In the genomic region with DNA sequence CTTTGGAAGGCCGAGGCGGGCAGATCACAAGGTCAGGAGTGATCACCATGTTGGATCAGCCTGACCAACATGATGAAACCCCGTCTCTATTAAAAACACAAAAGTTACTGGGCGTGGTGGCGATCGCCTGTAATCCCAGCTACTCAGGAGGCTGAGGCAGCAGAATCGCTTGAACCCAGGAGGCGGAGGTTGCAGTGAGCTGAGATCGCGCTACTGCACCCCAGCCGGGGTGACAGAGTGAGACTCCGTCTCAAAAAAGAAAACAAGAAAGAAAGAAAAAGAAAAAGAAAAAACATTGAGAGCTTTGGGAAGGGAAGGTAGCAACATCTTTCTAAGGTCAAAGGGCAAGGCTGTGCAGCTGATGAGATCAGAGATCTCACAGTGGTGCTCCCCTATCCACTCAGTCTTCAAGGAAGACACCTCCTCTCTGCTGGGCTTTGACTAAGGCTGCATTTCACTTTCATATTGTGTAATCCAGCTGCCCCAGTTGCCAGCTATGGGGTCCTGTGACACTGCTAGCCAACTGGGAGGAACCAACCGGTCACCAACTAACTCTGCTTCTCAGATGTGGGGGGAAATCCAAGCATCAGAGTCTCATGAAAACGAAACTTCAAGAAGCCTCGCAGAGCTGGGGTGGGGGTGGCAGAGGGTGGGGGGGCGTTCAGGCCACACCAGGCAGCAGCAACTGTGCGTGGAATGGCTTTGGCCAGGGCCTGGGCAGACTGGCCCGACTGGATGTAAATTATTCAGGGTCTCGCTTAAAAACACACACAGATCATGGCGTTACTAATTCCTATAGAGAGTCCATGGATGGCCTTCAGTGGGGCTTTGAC, we compare ENCODE assay signal across 8 cellular contexts. TPM values are rescaled to one million over a fixed set of nuclear protein-coding genes. Genes with fewer than 3 reads are reported as not detected.
DNase-seq lines count a peak whose midpoint lies in the region; ATAC-seq and TF ChIP-seq lines count a peak whose summit lies in the region.

No MANE protein-coding gene starts in this region.

- H3K27ac ChIP-seq in Peyer's patch = peak overlapping the region; percentile 92 to 99 (median 96)
- H3K27ac ChIP-seq in adrenal gland = peak overlapping the region in 4 of 5 donors; percentile 86 to 96 (median 90)
- peak overlapping the region; percentile 86 to 98 for H3K27ac ChIP-seq in liver (ENCODE audit: low read depth in 1 of 2, low read length in 2 of 2)

- TF ChIP-seq CTCF in Peyer's patch (IDR thresholded peaks at IDR 0.05) = no peak
- TF ChIP-seq CTCF in adrenal gland (IDR thresholded peaks at IDR 0.05) = no peak
- no peak for TF ChIP-seq CTCF in liver (IDR thresholded peaks at IDR 0.05; ENCODE audit: low read depth, low read length, missing input control)

- 75 to 80% (median 79%) methylated on average over 17 to 20 of the region's 20 CpGs for WGBS in adrenal gland, 4 donors
- WGBS in liver = 65% methylated on average over 20 of the region's 20 CpGs

- peak overlapping the region; percentile 77 to 97 for H3K9ac ChIP-seq in liver (ENCODE audit: low read depth in 1 of 2, low read length in 2 of 2)

- H3K4me1 ChIP-seq in Peyer's patch = peaks cover 0 to 30% (median 6%) of the 10 kb centered on the region in 4 donors
- H3K4me1 ChIP-seq in adrenal gland (replicated peaks in 1 of 2) = peaks cover 5 to 13% of the 10 kb centered on the region in 2 donors
- peaks cover 0 to 37% (median 19%) of the 10 kb centered on the region in 4 donors for H3K4me1 ChIP-seq in liver (ENCODE audit: control insufficient read depth in 4 of 4, insufficient read depth in 4 of 4, low read length in 3 of 4)

- TF ChIP-seq RAD21 in liver (IDR thresholded peaks at IDR 0.05) = no peak

- ATAC-seq in GM18519 (IDR thresholded peaks at IDR 0.05; ENCODE audit: low FRiP score, unreplicated experiment) (peak; percentile 59), HG02885 (IDR thresholded peaks at IDR 0.05; ENCODE audit: poor library complexity, unreplicated experiment) (peak; percentile 54)

- H3K9me3 ChIP-seq in Peyer's patch = no peaks in the 10 kb centered on the region
- no peaks in the 10 kb centered on the region for H3K9me3 ChIP-seq in adrenal gland (replicated peaks in 1 of 3)
- no peaks in the 10 kb centered on the region for H3K9me3 ChIP-seq in liver (ENCODE audit: control insufficient read depth in 4 of 4, low read length in 3 of 4)

- H3K27me3 ChIP-seq in Peyer's patch = no peaks in the 10 kb centered on the region
- H3K27me3 ChIP-seq in adrenal gland = no peaks in the 10 kb centered on the region
- H3K27me3 ChIP-seq in liver (ENCODE audit: control insufficient read depth in 4 of 4, insufficient read depth in 4 of 4, low read length in 3 of 4) = no peaks in the 10 kb centered on the region

- intact Hi-C loops in adrenal gland (cut with DNase I) = no loop called here

- DNase-seq in Peyer's patch (peak; percentile 62 to 78 (median 63)), adrenal gland (peak; percentile 19 to 71 (median 41)), NCI-H187 treated with DMSO at 0.1 percent for 48 hours (lab: John Stamatoyannopoulos, UW) (no peak), cerebellar nuclear complex (lab: John Stamatoyannopoulos, UW) (no peak)
- DNase-seq in stimulated activated CD8-positive, alpha-beta memory T cell treated with anti-CD3 and anti-CD28 coated beads, Interleukin-12 subunit alpha, Interleukin-12 subunit beta, amount 100 ng/mL, for 4 hours (ENCODE audit: low read depth) = peak; percentile 49

- H3K4me3 ChIP-seq in Peyer's patch = peak overlapping the region; percentile 77 to 100 (median 94)
- peak overlapping the region in 2 of 4 donors; percentile 80 to 93 for H3K4me3 ChIP-seq in adrenal gland
- H3K4me3 ChIP-seq in liver (ENCODE audit: low read depth in 1 of 3, low read length in 3 of 3) = peak overlapping the region; percentile 57 to 99 (median 96)

- TF ChIP-seq POLR2A in Peyer's patch (IDR thresholded peaks at IDR 0.05) (peak; percentile 30 to 59), adrenal gland (IDR thresholded peaks at IDR 0.05) (no peak)

- H3K36me3 ChIP-seq in Peyer's patch (no peaks in the 10 kb centered on the region), adrenal gland (replicated peaks in 1 of 2) (no peaks in the 10 kb centered on the region), liver (ENCODE audit: control insufficient read depth in 4 of 4, insufficient read depth in 3 of 4, low read depth in 1 of 4, low read length in 3 of 4) (no peaks in the 10 kb centered on the region)

TF ChIP-seq in liver, 16 proteins besides CTCF, POLR2A, EP300 and RAD21:
- TF ChIP-seq, protein P1, sequence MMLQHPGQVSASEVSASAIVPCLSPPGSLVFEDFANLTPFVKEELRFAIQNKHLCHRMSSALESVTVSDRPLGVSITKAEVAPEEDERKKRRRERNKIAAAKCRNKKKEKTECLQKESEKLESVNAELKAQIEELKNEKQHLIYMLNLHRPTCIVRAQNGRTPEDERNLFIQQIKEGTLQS (IDR thresholded peaks at IDR 0.05) = no peak
- TF ChIP-seq, protein P2, sequence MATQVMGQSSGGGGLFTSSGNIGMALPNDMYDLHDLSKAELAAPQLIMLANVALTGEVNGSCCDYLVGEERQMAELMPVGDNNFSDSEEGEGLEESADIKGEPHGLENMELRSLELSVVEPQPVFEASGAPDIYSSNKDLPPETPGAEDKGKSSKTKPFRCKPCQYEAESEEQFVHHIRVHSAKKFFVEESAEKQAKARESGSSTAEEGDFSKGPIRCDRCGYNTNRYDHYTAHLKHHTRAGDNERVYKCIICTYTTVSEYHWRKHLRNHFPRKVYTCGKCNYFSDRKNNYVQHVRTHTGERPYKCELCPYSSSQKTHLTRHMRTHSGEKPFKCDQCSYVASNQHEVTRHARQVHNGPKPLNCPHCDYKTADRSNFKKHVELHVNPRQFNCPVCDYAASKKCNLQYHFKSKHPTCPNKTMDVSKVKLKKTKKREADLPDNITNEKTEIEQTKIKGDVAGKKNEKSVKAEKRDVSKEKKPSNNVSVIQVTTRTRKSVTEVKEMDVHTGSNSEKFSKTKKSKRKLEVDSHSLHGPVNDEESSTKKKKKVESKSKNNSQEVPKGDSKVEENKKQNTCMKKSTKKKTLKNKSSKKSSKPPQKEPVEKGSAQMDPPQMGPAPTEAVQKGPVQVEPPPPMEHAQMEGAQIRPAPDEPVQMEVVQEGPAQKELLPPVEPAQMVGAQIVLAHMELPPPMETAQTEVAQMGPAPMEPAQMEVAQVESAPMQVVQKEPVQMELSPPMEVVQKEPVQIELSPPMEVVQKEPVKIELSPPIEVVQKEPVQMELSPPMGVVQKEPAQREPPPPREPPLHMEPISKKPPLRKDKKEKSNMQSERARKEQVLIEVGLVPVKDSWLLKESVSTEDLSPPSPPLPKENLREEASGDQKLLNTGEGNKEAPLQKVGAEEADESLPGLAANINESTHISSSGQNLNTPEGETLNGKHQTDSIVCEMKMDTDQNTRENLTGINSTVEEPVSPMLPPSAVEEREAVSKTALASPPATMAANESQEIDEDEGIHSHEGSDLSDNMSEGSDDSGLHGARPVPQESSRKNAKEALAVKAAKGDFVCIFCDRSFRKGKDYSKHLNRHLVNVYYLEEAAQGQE (IDR thresholded peaks at IDR 0.05) = no peak
- TF ChIP-seq SP1 (IDR thresholded peaks at IDR 0.05) (peak; percentile 14), RXRA (IDR thresholded peaks at IDR 0.05) (no peak)
- TF ChIP-seq, protein P3, sequence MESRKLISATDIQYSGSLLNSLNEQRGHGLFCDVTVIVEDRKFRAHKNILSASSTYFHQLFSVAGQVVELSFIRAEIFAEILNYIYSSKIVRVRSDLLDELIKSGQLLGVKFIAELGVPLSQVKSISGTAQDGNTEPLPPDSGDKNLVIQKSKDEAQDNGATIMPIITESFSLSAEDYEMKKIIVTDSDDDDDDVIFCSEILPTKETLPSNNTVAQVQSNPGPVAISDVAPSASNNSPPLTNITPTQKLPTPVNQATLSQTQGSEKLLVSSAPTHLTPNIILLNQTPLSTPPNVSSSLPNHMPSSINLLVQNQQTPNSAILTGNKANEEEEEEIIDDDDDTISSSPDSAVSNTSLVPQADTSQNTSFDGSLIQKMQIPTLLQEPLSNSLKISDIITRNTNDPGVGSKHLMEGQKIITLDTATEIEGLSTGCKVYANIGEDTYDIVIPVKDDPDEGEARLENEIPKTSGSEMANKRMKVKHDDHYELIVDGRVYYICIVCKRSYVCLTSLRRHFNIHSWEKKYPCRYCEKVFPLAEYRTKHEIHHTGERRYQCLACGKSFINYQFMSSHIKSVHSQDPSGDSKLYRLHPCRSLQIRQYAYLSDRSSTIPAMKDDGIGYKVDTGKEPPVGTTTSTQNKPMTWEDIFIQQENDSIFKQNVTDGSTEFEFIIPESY (IDR thresholded peaks at IDR 0.05) = no peak
- TF ChIP-seq, protein P4, sequence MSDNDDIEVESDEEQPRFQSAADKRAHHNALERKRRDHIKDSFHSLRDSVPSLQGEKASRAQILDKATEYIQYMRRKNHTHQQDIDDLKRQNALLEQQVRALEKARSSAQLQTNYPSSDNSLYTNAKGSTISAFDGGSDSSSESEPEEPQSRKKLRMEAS (IDR thresholded peaks at IDR 0.05) = no peak

RNA-seq across cellular contexts. Expression of a gene that starts 1.5 kb away (rescaled TPM):
- total RNA-seq in Peyer's patch = 10 to 100 TPM; 19.4 to 38.0 (median 34.9) TPM
- total RNA-seq in adrenal gland = 10 to 100 TPM in 5 of 8 donors, 1 to 10 TPM in 3; 7.3 to 55.8 (median 11.7) TPM
- 10 to 100 TPM in 1 of 3 donors, 1 to 10 TPM in 2; 6.8 to 11.0 (median 9.5) TPM for polyA plus RNA-seq in adrenal gland
- 1 to 10 TPM; 6.6 to 9.2 TPM for total RNA-seq in liver
- 10 to 100 TPM in 1 of 2 donors, 1 to 10 TPM in 1; 9.6 to 10.7 TPM for polyA plus RNA-seq in liver

Comparison
In these comparisons a context has a peak if more than half of its experiments do, and no peak if none do; other contexts are left out.
1. DNase-seq: peak in Peyer's patch (3 of 3), adrenal gland (7 of 7) and stimulated activated CD8-positive, alpha-beta memory T cell treated with anti-CD3 and anti-CD28 coated beads, Interleukin-12 subunit alpha, Interleukin-12 subunit beta, amount 100 ng/mL, for 4 hours (single experiment); none in NCI-H187 treated with DMSO at 0.1 percent for 48 hours (single experiment) and cerebellar nuclear complex (0 of 2).
2. POLR2A ChIP-seq: peak in Peyer's patch (2 of 2); none in adrenal gland (0 of 2).
3. Peak in every context shown above with its lines, with median percentiles within 50 percentile points of each other: H3K27ac ChIP-seq.